32 cellular contexts compared by ENCODE assay signal in the genomic region with DNA sequence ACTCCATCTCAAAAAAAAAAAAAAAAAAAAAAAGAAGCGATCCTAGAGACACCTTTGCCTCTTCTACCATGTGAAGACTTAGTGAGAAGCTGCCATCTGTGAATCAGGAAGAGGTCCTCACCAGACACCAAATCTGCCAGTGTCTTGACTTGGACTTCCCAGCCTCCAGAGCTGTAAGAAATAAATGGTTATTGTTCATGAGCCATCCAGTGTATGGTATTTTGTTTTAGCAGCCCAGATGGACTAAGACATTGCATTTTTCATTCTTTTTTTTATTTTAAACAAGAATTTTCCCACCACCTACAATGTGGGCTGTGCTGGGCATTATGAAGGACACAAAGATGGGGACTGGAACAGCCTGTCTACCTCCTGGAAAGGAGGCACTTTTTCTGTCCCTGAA. TPM values are rescaled to one million over a fixed set of nuclear protein-coding genes. Genes with fewer than 3 reads are reported as not detected.
"Had no signal": no experiment of that assay in that cellular context is flagged by ENCODE, and none has a peak within 500 bp of the region (broad histone marks: within the 10 kb centered on the region; RNA-seq: fewer than 3 reads in every experiment).

No MANE protein-coding gene starts in this region.

- H3K4me3 Mint-ChIP-seq: stimulated activated effector memory CD8-positive, alpha-beta T cell treated with anti-CD3 and anti-CD28 coated beads, Interleukin-12 subunit alpha, Interleukin-12 subunit beta, amount 100 ng/mL, for 72 hours; stimulated activated memory B cell treated with anti-CD40 and anti-IgM and Interleukin-4, amounts not matched to agents 10 μg/mL and 1 μg/mL and 100 μg/mL, for 72 hours; stimulated activated naive B cell treated with anti-CD40 and anti-IgM and Interleukin-4, amounts not matched to agents 10 μg/mL and 1 μg/mL and 100 μg/mL, for 72 hours; stimulated activated naive CD8-positive, alpha-beta T cell treated with anti-CD3 and anti-CD28 coated beads, Interleukin-15, amount 100 ng/mL, for 72 hours; stimulated activated naive CD8-positive, alpha-beta T cell treated with anti-CD3 and anti-CD28 coated beads, Interleukin-15, Interleukin-2, amounts not matched to agents 100 ng/mL and 50 ng/mL, for 24 hours; type B pancreatic cell had no signal

- H3K4me3 ChIP-seq: stomach, suprapubic skin, testis, thoracic aorta, thyroid gland, tibial artery, tibial nerve, transverse colon, upper lobe of left lung, upper lobe of right lung, uterus, vagina had no signal

- H3K36me3 ChIP-seq: suprapubic skin, thoracic aorta, thyroid gland, tibial nerve, transverse colon, upper lobe of left lung, upper lobe of right lung, uterus, vagina had no signal

- H3K4me1 ChIP-seq: testis had no signal

- H3K27me3 ChIP-seq: stomach, suprapubic skin, testis, thyroid gland, tibial artery, tibial nerve, transverse colon, upper lobe of left lung, upper lobe of right lung, uterus, vagina had no signal

- H3K27me3 Mint-ChIP-seq: stimulated activated memory B cell treated with anti-CD40 and anti-IgM and Interleukin-4, amounts not matched to agents 10 μg/mL and 1 μg/mL and 100 μg/mL, for 72 hours; stimulated activated naive CD8-positive, alpha-beta T cell treated with anti-CD3 and anti-CD28 coated beads, Interleukin-15, amount 100 ng/mL, for 72 hours; stimulated activated naive CD8-positive, alpha-beta T cell treated with anti-CD3 and anti-CD28 coated beads, Interleukin-15, Interleukin-2, amounts not matched to agents 100 ng/mL and 50 ng/mL, for 24 hours had no signal

- H3K27ac Mint-ChIP-seq: stimulated activated memory B cell treated with anti-CD40 and anti-IgM and Interleukin-4, amounts not matched to agents 10 μg/mL and 1 μg/mL and 100 μg/mL, for 72 hours; stimulated activated naive B cell treated with anti-CD40 and anti-IgM and Interleukin-4, amounts not matched to agents 10 μg/mL and 1 μg/mL and 100 μg/mL, for 72 hours; stimulated activated naive CD8-positive, alpha-beta T cell treated with anti-CD3 and anti-CD28 coated beads, Interleukin-15, amount 100 ng/mL, for 72 hours; stimulated activated naive CD8-positive, alpha-beta T cell treated with anti-CD3 and anti-CD28 coated beads, Interleukin-15, Interleukin-2, amounts not matched to agents 100 ng/mL and 50 ng/mL, for 24 hours; type B pancreatic cell had no signal

- H3K36me3 Mint-ChIP-seq: stimulated activated memory B cell treated with anti-CD40 and anti-IgM and Interleukin-4, amounts not matched to agents 10 μg/mL and 1 μg/mL and 100 μg/mL, for 72 hours; stimulated activated naive B cell treated with anti-CD40 and anti-IgM and Interleukin-4, amounts not matched to agents 10 μg/mL and 1 μg/mL and 100 μg/mL, for 72 hours; type B pancreatic cell had no signal

- ATAC-seq: stimulated activated effector memory CD8-positive, alpha-beta T cell treated with anti-CD3 and anti-CD28 coated beads, Interleukin-12 subunit alpha, Interleukin-12 subunit beta, amount 100 ng/mL, for 72 hours; stimulated activated memory B cell treated with anti-CD40 and anti-IgM and Interleukin-4, amounts not matched to agents 10 μg/mL and 1 μg/mL and 100 μg/mL, for 72 hours; stimulated activated naive B cell treated with anti-CD40 and anti-IgM and Interleukin-4, amounts not matched to agents 10 μg/mL and 1 μg/mL and 100 μg/mL, for 72 hours; stimulated activated naive CD8-positive, alpha-beta T cell treated with anti-CD3 and anti-CD28 coated beads, Interleukin-15, amount 100 ng/mL, for 72 hours; stimulated activated naive CD8-positive, alpha-beta T cell treated with anti-CD3 and anti-CD28 coated beads, Interleukin-15, Interleukin-2, amounts not matched to agents 100 U/mL and 50 U/mL, for 24 hours; upper lobe of right lung had no signal

- H3K9me3 ChIP-seq: stomach, suprapubic skin, testis, thoracic aorta, thyroid gland, tibial artery, tibial nerve, transverse colon, upper lobe of left lung, upper lobe of right lung, uterus, vagina had no signal

- DNase-seq: stimulated activated CD4-positive, alpha-beta T cell treated with anti-CD3 and anti-CD28 coated beads, Interleukin-2, amount 100 ng/mL, for 48 hours; stimulated activated CD4-positive, alpha-beta T cell treated with anti-CD3 and anti-CD28 coated beads, Interleukin-4, amount 100 ng/mL, for 1 hour; stimulated activated CD4-positive, alpha-beta T cell treated with anti-CD3 and anti-CD28 coated beads, Interleukin-4, amount 100 ng/mL, for 24 hours; stimulated activated CD4-positive, alpha-beta T cell treated with anti-CD3 and anti-CD28 coated beads, Interleukin-4, amount 100 ng/mL, for 4 hours; stimulated activated CD8-positive, alpha-beta memory T cell treated with anti-CD3 and anti-CD28 coated beads, Interleukin-4, amount 100 ng/mL, for 48 hours; stimulated activated naive B cell treated with anti-CD40 and anti-IgM and Interleukin-4, amounts not matched to agents 10 μg/mL and 1 μg/mL and 100 μg/mL, for 72 hours; stimulated activated naive CD4-positive, alpha-beta T cell; stimulated activated naive CD4-positive, alpha-beta T cell treated with Interleukin-2 at 50 U/mL for 16 hours; stimulated activated naive CD8-positive, alpha-beta T cell treated with anti-CD3 and anti-CD28 coated beads, Interleukin-15, amount 100 ng/mL, for 72 hours; stimulated activated naive CD8-positive, alpha-beta T cell treated with anti-CD3 and anti-CD28 coated beads, Interleukin-15, Interleukin-2, amounts not matched to agents 100 U/mL and 50 U/mL, for 24 hours; stomach; testis; thyroid gland; tibial artery; transverse colon; trophoblast cell; uterus had no signal

- H3K27ac ChIP-seq: stomach, suprapubic skin, testis, thoracic aorta, thyroid gland, tibial artery, tibial nerve, transverse colon, upper lobe of left lung, upper lobe of right lung, uterus, vagina had no signal

- FAIRE-seq: urothelium cell line had no signal

RNA-seq across cellular contexts. Expression of a gene that starts 40.5 kb away (rescaled TPM):
- total RNA-seq: subcutaneous adipose tissue, temporal lobe, thyroid gland, tibial nerve, upper lobe of right lung, ureter, urinary bladder, vagina had no signal
